9 cellular contexts compared by ENCODE assay signal in genomic region chr1:115426271-115426771, GRCh38.
DNase-seq lines count a peak whose midpoint lies in the region; ATAC-seq and TF ChIP-seq lines count a peak whose summit lies in the region.
"Had no signal": no experiment of that assay in that cellular context is flagged by ENCODE, and none has a peak within 500 bp of the region (broad histone marks: within the 10 kb centered on the region; RNA-seq: fewer than 3 reads in every experiment).

No MANE protein-coding gene starts in this region.

- no peaks in the 10 kb centered on the region for H3K9me2 ChIP-seq in PC-9 (ENCODE audit: insufficient read depth)

- H3K27me3 ChIP-seq in PC-9 (ENCODE audit: insufficient read depth, low read depth): no peaks in the 10 kb centered on the region

- no peak overlapping the region for H3K4me3 ChIP-seq in AG09309 (ENCODE audit: control insufficient read depth, low read depth, low read length)
- H3K4me3 ChIP-seq in PC-9: no peak overlapping the region
- no peak overlapping the region for H3K4me3 ChIP-seq in epithelial cell of esophagus (ENCODE audit: low read length)
- H3K4me3 ChIP-seq: mucosa of descending colon had no signal

- peaks cover 4% of the 10 kb centered on the region for H3K9me3 ChIP-seq in PC-9 (ENCODE audit: insufficient read depth, low read depth)
- H3K9me3 ChIP-seq: mucosa of descending colon had no signal

- DNase-seq in AG09309 (ENCODE audit: low read depth) (peak; percentile 76), PC-9 (peak; percentile 84 to 97), epithelial cell of esophagus (ENCODE audit: low read depth) (peak; percentile 44), myocyte (ENCODE audit: low read depth) (peak; percentile 80), GM13977 (ENCODE audit: low spot score) (no peak), HUDEP-2 (lab: John Stamatoyannopoulos, UW; ENCODE audit: unreplicated experiment in 76 of 76) (no peak), NCI-H748 treated with DMSO at 0.1 percent for 48 hours (lab: John Stamatoyannopoulos, UW) (no peak), T-cell (no peak)

- H3K9me3 Mint-ChIP-seq in T-cell: no peaks in the 10 kb centered on the region

- peak overlapping the region; percentile 54 for H3K4me2 ChIP-seq in PC-9

- H3K36me3 Mint-ChIP-seq in T-cell: no peaks in the 10 kb centered on the region

- no peak overlapping the region for H3K4me3 Mint-ChIP-seq in T-cell

- H3K27me3 Mint-ChIP-seq in T-cell: peaks cover 6 to 16% of the 10 kb centered on the region in 2 donors

- no peak overlapping the region for H3K27ac Mint-ChIP-seq in T-cell

- POLR2A ChIA-PET in PC-9 (lab: Charles Lee; ENCODE audit: unreplicated experiment) (interaction anchor here (0.5 to 0.6 kb wide), 3 partner anchors 31 to 258 kb away, joined by 3 to 17 read pairs (median 4); no protein-coding TSS in a partner anchor), T-cell (lab: Charles Lee) (interaction anchor here in 1 of 2 donors (0.7 kb wide), 1 partner anchor 126 kb away, joined by 4 read pairs; no protein-coding TSS in a partner anchor)

- peaks cover 52% of the 10 kb centered on the region for H3F3A ChIP-seq in PC-9 (ENCODE audit: insufficient read depth, low read depth)

- TF ChIP-seq CTCF in AG09309 (IDR thresholded peaks at IDR 0.05; ENCODE audit: control insufficient read depth, insufficient read depth, low read depth, low read length, missing control alignments) (no peak), PC-9 (conservative IDR thresholded peaks at IDR 0.05) (no peak), epithelial cell of esophagus (IDR thresholded peaks at IDR 0.05; ENCODE audit: insufficient read depth, low read depth, low read length, missing control alignments) (no peak), GM13977 (IDR thresholded peaks at IDR 0.05; ENCODE audit: extremely low read depth, insufficient read depth, missing control alignments) (no peak)

- H3K27ac ChIP-seq in PC-9: peak overlapping the region; percentile 90

- H3K36me3 ChIP-seq in PC-9 (ENCODE audit: low read depth): no peaks in the 10 kb centered on the region

- no peaks in the 10 kb centered on the region for H3K79me2 ChIP-seq in PC-9 (ENCODE audit: low read depth)

- H4K20me1 ChIP-seq in PC-9 (ENCODE audit: insufficient read depth): no peaks in the 10 kb centered on the region

- intact Hi-C loops in PC-9 (cut with micrococcal nuclease; ENCODE audit: unreplicated experiment): loop anchor here (1.0 to 10.0 kb wide), 6 partner anchors 37 to 362 kb away; partner anchors contain the start of gene NGF

- no peaks in the 10 kb centered on the region for H3K4me1 Mint-ChIP-seq in T-cell

- no TSS peak for BruUV-seq in PC-9 (replicated peaks; lab: Mats Ljungman, UMichigan)

- ATAC-seq in T-cell (replicated peaks in 1 of 4): no peak
- ATAC-seq: mucosa of descending colon had no signal

- CTCF ChIA-PET in PC-9 (lab: Charles Lee) (interaction anchor here (0.6 to 0.9 kb wide), 3 partner anchors 18 to 242 kb away, joined by 3 to 4 read pairs (median 3); no protein-coding TSS in a partner anchor), T-cell (lab: Charles Lee) (interaction anchor here in 1 of 2 donors (0.6 kb wide), 1 partner anchor 777 kb away, joined by 4 read pairs; no protein-coding TSS in a partner anchor)

- peak overlapping the region; percentile 15; the same call in 1 of the 2 replicates for H2AFZ ChIP-seq in PC-9

- in situ Hi-C loops in GM13977 (cut with MboI; ENCODE audit: low pct_unique_long_range_greater_than_20kb, low sequenced_read_pairs, unreplicated experiment): no loop called here

- peaks cover 64% of the 10 kb centered on the region for H3K4me1 ChIP-seq in PC-9 (replicated peaks; ENCODE audit: insufficient read depth)

Comparison
In these comparisons a context has a peak if more than half of its experiments do, and no peak if none do; other contexts are left out.
1. DNase-seq: peak in AG09309 (single experiment), PC-9 (2 of 2), epithelial cell of esophagus (single experiment) and myocyte (single experiment); none in GM13977 (single experiment), HUDEP-2 (0 of 76), NCI-H748 treated with DMSO at 0.1 percent for 48 hours (single experiment) and T-cell (0 of 34).